Comparison of ENCODE assay signal across 27 cellular contexts in the genomic region with DNA sequence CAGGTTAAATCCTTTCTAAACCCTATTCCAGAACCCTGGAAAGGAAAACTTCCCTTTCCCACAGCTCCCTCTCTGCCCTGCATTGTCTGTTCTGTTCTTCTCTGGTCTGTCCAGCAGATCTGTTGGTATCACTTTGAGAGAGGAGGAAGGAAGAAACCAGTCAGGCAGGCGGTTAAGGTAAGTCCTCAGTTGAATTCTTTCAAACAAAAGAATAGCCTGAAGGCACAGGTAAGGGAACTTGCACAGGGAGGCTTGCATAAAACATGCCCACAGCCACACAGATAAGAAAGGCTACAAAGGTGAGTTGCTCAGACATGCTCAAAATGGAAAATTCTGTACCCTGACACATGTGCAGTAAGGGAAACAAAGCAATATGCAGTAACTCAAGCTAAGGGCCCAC.
"Had no signal": no experiment of that assay in that cellular context is flagged by ENCODE, and none has a peak within 500 bp of the region (broad histone marks: within the 10 kb centered on the region; RNA-seq: fewer than 3 reads in every experiment).

No MANE protein-coding gene starts in this region.

- H3K36me3 ChIP-seq: adrenal gland, ascending aorta, brain microvascular endothelial cell, left ventricle myocardium inferior, pancreas, thyroid gland had no signal

- FAIRE-seq: colon, pancreas had no signal

- H3K27me3 ChIP-seq: adrenal gland, ascending aorta, brain microvascular endothelial cell, pancreas, thyroid gland had no signal

- H3K4me3 ChIP-seq: adrenal gland, ascending aorta, dorsolateral prefrontal cortex, left ventricle myocardium inferior, mucosa of descending colon, pancreas, psoas muscle, thyroid gland had no signal

- H3K27ac ChIP-seq: adrenal gland, ascending aorta, brain microvascular endothelial cell, dorsolateral prefrontal cortex, epithelial cell of prostate, left ventricle myocardium inferior, pancreas, psoas muscle, thyroid gland had no signal

- H3K4me1 ChIP-seq: adrenal gland, ascending aorta, left ventricle myocardium inferior, pancreas, psoas muscle, thyroid gland had no signal

- DNase-seq: activated CD4-positive, alpha-beta T cell treated with anti-CD3 and anti-CD28 coated beads for 36 hours; activated CD4-positive, alpha-beta T cell treated with anti-CD3 and anti-CD28 coated beads, Interleukin-2, amount 50 U/mL, for 4 hours; activated CD8-positive, alpha-beta memory T cell treated with anti-CD3 and anti-CD28 coated beads for 24 hours; activated CD8-positive, alpha-beta memory T cell treated with anti-CD3 and anti-CD28 coated beads, Interleukin-2, amount 50 U/mL, for 4 hours; activated naive CD4-positive, alpha-beta T cell; activated T-cell treated with anti-CD3 and anti-CD28 coated beads, Interleukin-2, amount 50 U/mL, for 24 hours; adrenal gland; brain microvascular endothelial cell; dorsolateral prefrontal cortex; effector memory CD8-positive, alpha-beta T cell; foreskin fibroblast; immature natural killer cell; kidney glomerular epithelial cell; left ventricle myocardium inferior; mucosa of descending colon; nephron progenitor cell; pancreas; psoas muscle; right cardiac atrium; stimulated activated CD4-positive, alpha-beta T cell treated with anti-CD3 and anti-CD28 coated beads, Interleukin-12 subunit alpha, Interleukin-12 subunit beta, amount 100 ng/mL, for 4 hours; stimulated activated CD4-positive, alpha-beta T cell treated with anti-CD3 and anti-CD28 coated beads, Interleukin-4, amount 100 ng/mL, for 4 hours; substantia nigra; T-helper 9 cell; thyroid gland had no signal

- H3K9me3 ChIP-seq: adrenal gland, ascending aorta, pancreas, psoas muscle, thyroid gland had no signal
